2 cellular contexts compared by ENCODE assay signal in genomic region chr1:207755846-207756692, GRCh38.
TF ChIP-seq lines count a peak whose summit lies in the region.

No MANE protein-coding gene starts in this region.

TF ChIP-seq in GM12878, 131 proteins besides CTCF, POLR2A, EP300 and RAD21:
- no peak for TF ChIP-seq SMARCA5 (IDR thresholded peaks at IDR 0.05)
- TF ChIP-seq HDGF (IDR thresholded peaks at IDR 0.05): no peak
- no peak for TF ChIP-seq CBFB (IDR thresholded peaks at IDR 0.05; ENCODE audit: low read depth)

TF ChIP-seq in SK-N-SH treated with all-trans-retinoic acid at 6 μM for 48 hours, 23 proteins besides CTCF, POLR2A, EP300 and RAD21:
- no peak for TF ChIP-seq TCF4 (CRISPR knock-in tag; IDR thresholded peaks at IDR 0.05; ENCODE audit: borderline replicate concordance)
- TF ChIP-seq PPARA (CRISPR knock-in tag; IDR thresholded peaks at IDR 0.05; ENCODE audit: borderline replicate concordance): no peak
- no peak for TF ChIP-seq ZNF565 (CRISPR knock-in tag; conservative IDR thresholded peaks at IDR 0.05; ENCODE audit: low read depth)
- TF ChIP-seq CSRNP3 (CRISPR knock-in tag; IDR thresholded peaks at IDR 0.05): no peak
